8 cellular contexts compared by ENCODE assay signal in genomic region chr3:49092948-49093852, GRCh38. TPM values are rescaled to one million over a fixed set of nuclear protein-coding genes. Genes with fewer than 3 reads are reported as not detected.
DNase-seq lines count a peak whose midpoint lies in the region; ATAC-seq, FAIRE-seq and TF ChIP-seq lines count a peak whose summit lies in the region.

No MANE protein-coding gene starts in this region.

- intact Hi-C loops in Right ventricle myocardium inferior (cut with DNase I) (loop anchor here (1.0 to 5.0 kb wide), 2 partner anchors 71 to 319 kb away; partner anchors contain the start of genes NDUFAF3 and TCTA), pancreas (cut with DNase I) (loop anchor here in 1 of 3 donors (10.0 kb wide), 1 partner anchor 68 kb away; the partner anchor contains the start of genes IMPDH2 and NDUFAF3), thyroid gland (cut with DNase I) (loop anchor here (10.0 kb wide), 1 partner anchor 68 kb away; the partner anchor contains the start of genes IMPDH2 and NDUFAF3)

- no peak for FAIRE-seq in pancreas (lab: Jason Lieb, UNC)

- H3K27ac ChIP-seq in SK-N-MC (peak overlapping the region; percentile 95), pancreas (peak overlapping the region; percentile 81 to 94 (median 89)), thyroid gland (peak overlapping the region; percentile 94 to 97 (median 97))

- DNase-seq in Daoy (ENCODE audit: low read depth) (peak; percentile 75), SK-N-MC (ENCODE audit: low read depth, low spot score) (no peak), Right ventricle myocardium inferior (ENCODE audit: missing footprints) (peak; percentile 92), pancreas (peak; percentile 56 to 84 (median 68)), thyroid gland (peak; percentile 70 to 72)

- no peak for TF ChIP-seq EP300 in Ishikawa (IDR thresholded peaks at IDR 0.05; ENCODE audit: borderline replicate concordance)

- H3K27me3 Mint-ChIP-seq in activated naive CD8-positive, alpha-beta T cell: no peaks in the 10 kb centered on the region

- no peaks in the 10 kb centered on the region for H3K27me3 ChIP-seq in pancreas
- no peaks in the 10 kb centered on the region for H3K27me3 ChIP-seq in thyroid gland

- H3K36me3 Mint-ChIP-seq in activated naive CD8-positive, alpha-beta T cell: no peaks in the 10 kb centered on the region

- TF ChIP-seq POLR2A in thyroid gland (IDR thresholded peaks at IDR 0.05): no peak

- H3K4me3 ChIP-seq in SK-N-MC (peak overlapping the region; percentile 87), pancreas (peak overlapping the region; percentile 83 to 99 (median 86)), thyroid gland (replicated peaks in 1 of 3) (peak overlapping the region; percentile 23 to 97 (median 91))

- H3K9me3 ChIP-seq in SK-N-MC (ENCODE audit: low read depth, low read length) (no peaks in the 10 kb centered on the region), pancreas (no peaks in the 10 kb centered on the region), thyroid gland (no peaks in the 10 kb centered on the region)

- no peak for TF ChIP-seq RAD21 in Ishikawa (IDR thresholded peaks at IDR 0.05; ENCODE audit: low read depth)

- H3K4me3 Mint-ChIP-seq in activated naive CD8-positive, alpha-beta T cell: peak overlapping the region; percentile 93

- peaks cover 12 to 29% (median 13%) of the 10 kb centered on the region in 3 donors for H3K4me1 ChIP-seq in pancreas
- H3K4me1 ChIP-seq in thyroid gland: peaks cover 17 to 35% of the 10 kb centered on the region in 2 donors

- ATAC-seq in GM21619 (IDR thresholded peaks at IDR 0.05; ENCODE audit: unreplicated experiment) (peak; percentile 30), Right ventricle myocardium inferior (peak; percentile 45), pancreas (peak; percentile 47 to 66 (median 57))

- peak overlapping the region; percentile 90 for H3K9ac ChIP-seq in SK-N-MC (ENCODE audit: insufficient read length)

- no peak for TF ChIP-seq CTCF in pancreas (IDR thresholded peaks at IDR 0.05)
- no peak for TF ChIP-seq CTCF in thyroid gland (IDR thresholded peaks at IDR 0.05)

- peak overlapping the region; percentile 94 for H3K27ac Mint-ChIP-seq in activated naive CD8-positive, alpha-beta T cell

- whole genome bisulfite sequencing in pancreas, 2 donors: 0% methylated on average over 58 to 85 of the region's 85 CpGs
- WGBS in thyroid gland, 2 donors: 1% methylated on average over 22 to 35 of the region's 85 CpGs

- H3K4me1 Mint-ChIP-seq in activated naive CD8-positive, alpha-beta T cell (ENCODE audit: low read depth): peaks cover 36% of the 10 kb centered on the region

- no peaks in the 10 kb centered on the region for H3K9me3 Mint-ChIP-seq in activated naive CD8-positive, alpha-beta T cell (ENCODE audit: low read depth)

- H3K36me3 ChIP-seq in SK-N-MC (ENCODE audit: insufficient read depth, low read length) (peaks cover 7% of the 10 kb centered on the region; the same call in 1 of the 2 replicates), pancreas (peaks cover 0 to 7% (median 0%) of the 10 kb centered on the region in 3 donors), thyroid gland (peaks cover 12 to 13% of the 10 kb centered on the region in 2 donors)

TF ChIP-seq in Ishikawa, 13 proteins besides CTCF, POLR2A, EP300 and RAD21:
- TF ChIP-seq CREB1 (IDR thresholded peaks at IDR 0.05; ENCODE audit: low read depth): peak; percentile 76
- TF ChIP-seq TEAD4 (IDR thresholded peaks at IDR 0.05): peak; percentile 14; the same call in 1 of the 2 replicates
- no peak for TF ChIP-seq USF1 (IDR thresholded peaks at IDR 0.05)
- no peak for TF ChIP-seq REST (IDR thresholded peaks at IDR 0.05; ENCODE audit: low read depth)
- peak; percentile 21; the same call in 1 of the 2 replicates for TF ChIP-seq TCF12 (IDR thresholded peaks at IDR 0.05; ENCODE audit: low read depth)
- TF ChIP-seq CEBPB (IDR thresholded peaks at IDR 0.05): no peak
- no peak for TF ChIP-seq YY1 (IDR thresholded peaks at IDR 0.05; ENCODE audit: low read depth)
- TF ChIP-seq ZBTB7A (IDR thresholded peaks at IDR 0.05; ENCODE audit: low read depth): peak; percentile 74; the same call in 1 of the 2 replicates
- no peak for TF ChIP-seq NFIC (IDR thresholded peaks at IDR 0.05)
- TF ChIP-seq MAX (IDR thresholded peaks at IDR 0.05): peak; percentile 38; the same call in 1 of the 2 replicates
- no peak for TF ChIP-seq TAF1 (IDR thresholded peaks at IDR 0.05; ENCODE audit: low read depth)
- no peak; the same call in 1 of the 2 replicates for TF ChIP-seq FOXM1 (IDR thresholded peaks at IDR 0.05; ENCODE audit: borderline replicate concordance, low read depth)

RNA-seq across cellular contexts. Expression of gene QRICH1, which starts 0.7 kb away (rescaled TPM):
- total RNA-seq in Daoy (2014; rRNA removed; shearing (Covaris generic)): 42.9 and 51.8 TPM in 2 replicates
- total RNA-seq in Right ventricle myocardium inferior (52.9 TPM), pancreas (10 to 100 TPM; 20.9 to 48.1 (median 28.2) TPM), thyroid gland (100 to 1,000 TPM in 2 of 4 donors, 10 to 100 TPM in 2; 79.8 to 342 (median 98.3) TPM)
- polyA plus RNA-seq in pancreas: 10 to 100 TPM; 27.8 to 46.3 TPM

RNA-seq across cellular contexts. Expression of gene QARS1, which starts 11.4 kb away (rescaled TPM):
- total RNA-seq in Daoy (2014; rRNA removed; shearing (Covaris generic)): 129 and 160 TPM in 2 replicates
- total RNA-seq in Right ventricle myocardium inferior (207 TPM), pancreas (100 to 1,000 TPM in 5 of 6 donors, 10 to 100 TPM in 1; 82.0 to 148 (median 131) TPM), thyroid gland (100 to 1,000 TPM; 158 to 273 (median 251) TPM)
- polyA plus RNA-seq in pancreas: 100 to 1,000 TPM; 197 to 213 TPM

RNA-seq across cellular contexts. Expression of gene USP19, which starts 27.4 kb away (rescaled TPM):
- 46.5 and 82.0 TPM in 2 replicates for total RNA-seq in Daoy (2014; rRNA removed; shearing (Covaris generic))
- total RNA-seq in Right ventricle myocardium inferior: 54.0 TPM
- 10 to 100 TPM; 20.7 to 44.2 (median 27.6) TPM for total RNA-seq in pancreas
- polyA plus RNA-seq in pancreas: 10 to 100 TPM; 25.3 to 25.5 TPM
- total RNA-seq in thyroid gland: 100 to 1,000 TPM in 1 of 4 donors, 10 to 100 TPM in 3; 72.3 to 104 (median 77.4) TPM

RNA-seq across cellular contexts. Expression of gene LAMB2, which starts 39.6 kb away (rescaled TPM):
- 30.2 and 40.1 TPM in 2 replicates for total RNA-seq in Daoy (2014; rRNA removed; shearing (Covaris generic))
- total RNA-seq in Right ventricle myocardium inferior (543 TPM), pancreas (100 to 1,000 TPM in 2 of 6 donors, 10 to 100 TPM in 4; 74.4 to 215 (median 90.4) TPM), thyroid gland (100 to 1,000 TPM; 452 to 573 (median 527) TPM)
- 100 to 1,000 TPM; 438 to 483 TPM for polyA plus RNA-seq in pancreas
